In genomic region chr4:21569638-21570037, GRCh38 we compare ENCODE assay signal across 18 cellular contexts.
DNase-seq lines count a peak whose midpoint lies in the region; ATAC-seq and TF ChIP-seq lines count a peak whose summit lies in the region.
"Had no signal": no experiment of that assay in that cellular context is flagged by ENCODE, and none has a peak within 500 bp of the region (broad histone marks: within the 10 kb centered on the region; RNA-seq: fewer than 3 reads in every experiment).

No MANE protein-coding gene starts in this region.

- H4K20me1 ChIP-seq in GM23338 (replicated peaks; ENCODE audit: insufficient read depth), result no peaks in the 10 kb centered on the region

- ATAC-seq in GM23338 (peak; percentile 60), WTC11 (peak; percentile 80), HG03045 (IDR thresholded peaks at IDR 0.05; ENCODE audit: unreplicated experiment) (no peak)

- CTCF ChIA-PET in WTC11 (lab: Charles Lee), result interaction anchor here (0.9 to 1.1 kb wide), 2 partner anchors 62 to 198 kb away, joined by 3 read pairs; no protein-coding TSS in a partner anchor

- DNase-seq in GM23338 (ENCODE audit: low spot score) (peak; percentile 45), WTC11 (ENCODE audit: low spot score) (no peak), iPS DF 19.7 (ENCODE audit: low read depth, low spot score) (peak; percentile 7), mesendoderm (peak; percentile 45), 8988T (no peak), NCI-H2029 treated with DMSO at 0.1 percent for 48 hours (lab: John Stamatoyannopoulos, UW) (no peak), NCI-H1930 (lab: John Stamatoyannopoulos, UW) (no peak)
- DNase-seq: ACHN; C1 segment of cervical spinal cord; Calu3; CD4-positive, alpha-beta T cell; DMS79; GOT3; HCEC 1CT; HFFc6; IMR-90 had no signal

- no peak overlapping the region for H2AK5ac ChIP-seq in mesendoderm (ENCODE audit: low read length)

- no peak overlapping the region for H2BK120ac ChIP-seq in mesendoderm (ENCODE audit: low read depth, low read length)

- H3K4me2 ChIP-seq in GM23338 (0 out of 2 replicates have a peak overlapping the region, but pooled peaks have one; percentile 27), mesendoderm (ENCODE audit: low read length) (no peak overlapping the region)

- no peak overlapping the region for H3K4ac ChIP-seq in mesendoderm (ENCODE audit: low read depth, low read length)

- no peaks in the 10 kb centered on the region for H3K9me3 Mint-ChIP-seq in GM23338
- peaks cover 4% of the 10 kb centered on the region; the same call in 1 of the 2 replicates for H3K9me3 Mint-ChIP-seq in WTC11

- no peak overlapping the region for H2BK5ac ChIP-seq in mesendoderm (ENCODE audit: low read length)

- H3K18ac ChIP-seq in mesendoderm (ENCODE audit: low read length), result no peak overlapping the region

- POLR2A ChIA-PET in WTC11 (lab: Charles Lee), result no interaction called here

- H3K79me2 ChIP-seq in GM23338 (replicated peaks; ENCODE audit: insufficient read depth) (no peaks in the 10 kb centered on the region), mesendoderm (ENCODE audit: control insufficient read depth, insufficient read depth, low read length) (no peaks in the 10 kb centered on the region)

- no CpG with 5 or more reads among the region's 2 CpGs for WGBS in mesendoderm (ENCODE audit: extremely low coverage, insufficient coverage, low lambda C conversion rate)

- H3K27ac ChIP-seq in GM23338 (ENCODE audit: low read depth) (no peak overlapping the region), mesendoderm (ENCODE audit: low read depth, low read length) (no peak overlapping the region)
- H3K27ac ChIP-seq: HL-60 had no signal

- no peaks in the 10 kb centered on the region for H3K79me1 ChIP-seq in mesendoderm (ENCODE audit: low read length)

- H3K4me3 Mint-ChIP-seq in GM23338, result no peak overlapping the region
- no peak overlapping the region for H3K4me3 Mint-ChIP-seq in WTC11
- H3K4me3 Mint-ChIP-seq: CD4-positive, alpha-beta T cell; HFFc6 had no signal

- H3K4me1 ChIP-seq in GM23338 (ENCODE audit: insufficient read depth) (0 out of 2 replicates have a peak, but pooled peaks cover 5% of the 10 kb centered on the region), mesendoderm (ENCODE audit: control insufficient read depth, low read depth, low read length) (no peaks in the 10 kb centered on the region)

- H3K4me1 Mint-ChIP-seq in GM23338 (peaks cover 20% of the 10 kb centered on the region), WTC11 (peaks cover 25% of the 10 kb centered on the region)

- no peak overlapping the region for H2AFZ ChIP-seq in GM23338

- H3K9ac ChIP-seq in mesendoderm (ENCODE audit: low read length), result no peak overlapping the region

- H3K4me3 ChIP-seq in GM23338 (no peak overlapping the region), mesendoderm (ENCODE audit: low read length) (no peak overlapping the region)

- H3K36me3 Mint-ChIP-seq in GM23338 (ENCODE audit: low read depth), result no peaks in the 10 kb centered on the region
- H3K36me3 Mint-ChIP-seq in WTC11, result no peaks in the 10 kb centered on the region

- H3F3A ChIP-seq in GM23338 (replicated peaks; ENCODE audit: low read depth), result no peaks in the 10 kb centered on the region

- H3K27ac Mint-ChIP-seq in GM23338, result no peak overlapping the region
- H3K27ac Mint-ChIP-seq in WTC11, result peak overlapping the region; percentile 54; the same call in 1 of the 2 replicates
- H3K27ac Mint-ChIP-seq: CD4-positive, alpha-beta T cell; HFFc6 had no signal

- H3K56ac ChIP-seq in mesendoderm (ENCODE audit: low read length), result no peak overlapping the region

- H3K27me3 Mint-ChIP-seq in GM23338 (ENCODE audit: insufficient read depth, low read depth, poor library complexity), result no peaks in the 10 kb centered on the region
- no peaks in the 10 kb centered on the region for H3K27me3 Mint-ChIP-seq in WTC11 (ENCODE audit: low read depth)
- H3K27me3 Mint-ChIP-seq: CD4-positive, alpha-beta T cell had no signal

- no peak overlapping the region for H4K5ac ChIP-seq in mesendoderm (ENCODE audit: low read length)

- no peaks in the 10 kb centered on the region for H3K27me3 ChIP-seq in GM23338 (ENCODE audit: insufficient read depth)
- no peaks in the 10 kb centered on the region for H3K27me3 ChIP-seq in mesendoderm (ENCODE audit: insufficient read depth, low read length, poor library complexity)

- no peak overlapping the region for H3K23ac ChIP-seq in mesendoderm (ENCODE audit: low read length)

- no peaks in the 10 kb centered on the region for H3K36me3 ChIP-seq in GM23338 (ENCODE audit: insufficient read depth)
- H3K36me3 ChIP-seq in mesendoderm (ENCODE audit: control insufficient read depth, insufficient read depth, low read length), result no peaks in the 10 kb centered on the region

- H2BK15ac ChIP-seq in mesendoderm (replicated peaks; ENCODE audit: low read depth), result no peak overlapping the region

- H3K9me2 ChIP-seq in GM23338 (ENCODE audit: insufficient read depth), result peaks cover 13% of the 10 kb centered on the region

- H4K8ac ChIP-seq in mesendoderm (ENCODE audit: low read depth, low read length), result no peak overlapping the region

- TF ChIP-seq CTCF in GM23338 (conservative IDR thresholded peaks at IDR 0.05; ENCODE audit: low read depth in 2 of 2) (no peak), WTC11 (IDR thresholded peaks at IDR 0.05) (no peak)

TF ChIP-seq in GM23338, 12 proteins besides CTCF, POLR2A, EP300 and RAD21 (continues in another document):
- no peak for TF ChIP-seq JUNB (IDR thresholded peaks at IDR 0.05; ENCODE audit: unreplicated experiment)
- TF ChIP-seq, protein P1, sequence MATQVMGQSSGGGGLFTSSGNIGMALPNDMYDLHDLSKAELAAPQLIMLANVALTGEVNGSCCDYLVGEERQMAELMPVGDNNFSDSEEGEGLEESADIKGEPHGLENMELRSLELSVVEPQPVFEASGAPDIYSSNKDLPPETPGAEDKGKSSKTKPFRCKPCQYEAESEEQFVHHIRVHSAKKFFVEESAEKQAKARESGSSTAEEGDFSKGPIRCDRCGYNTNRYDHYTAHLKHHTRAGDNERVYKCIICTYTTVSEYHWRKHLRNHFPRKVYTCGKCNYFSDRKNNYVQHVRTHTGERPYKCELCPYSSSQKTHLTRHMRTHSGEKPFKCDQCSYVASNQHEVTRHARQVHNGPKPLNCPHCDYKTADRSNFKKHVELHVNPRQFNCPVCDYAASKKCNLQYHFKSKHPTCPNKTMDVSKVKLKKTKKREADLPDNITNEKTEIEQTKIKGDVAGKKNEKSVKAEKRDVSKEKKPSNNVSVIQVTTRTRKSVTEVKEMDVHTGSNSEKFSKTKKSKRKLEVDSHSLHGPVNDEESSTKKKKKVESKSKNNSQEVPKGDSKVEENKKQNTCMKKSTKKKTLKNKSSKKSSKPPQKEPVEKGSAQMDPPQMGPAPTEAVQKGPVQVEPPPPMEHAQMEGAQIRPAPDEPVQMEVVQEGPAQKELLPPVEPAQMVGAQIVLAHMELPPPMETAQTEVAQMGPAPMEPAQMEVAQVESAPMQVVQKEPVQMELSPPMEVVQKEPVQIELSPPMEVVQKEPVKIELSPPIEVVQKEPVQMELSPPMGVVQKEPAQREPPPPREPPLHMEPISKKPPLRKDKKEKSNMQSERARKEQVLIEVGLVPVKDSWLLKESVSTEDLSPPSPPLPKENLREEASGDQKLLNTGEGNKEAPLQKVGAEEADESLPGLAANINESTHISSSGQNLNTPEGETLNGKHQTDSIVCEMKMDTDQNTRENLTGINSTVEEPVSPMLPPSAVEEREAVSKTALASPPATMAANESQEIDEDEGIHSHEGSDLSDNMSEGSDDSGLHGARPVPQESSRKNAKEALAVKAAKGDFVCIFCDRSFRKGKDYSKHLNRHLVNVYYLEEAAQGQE (IDR thresholded peaks at IDR 0.05; ENCODE audit: unreplicated experiment), result no peak

TF ChIP-seq in WTC11, 78 proteins besides CTCF, POLR2A, EP300 and RAD21:
- TF ChIP-seq ZMAT4 (CRISPR knock-in tag; IDR thresholded peaks at IDR 0.05) (no peak), ZNF423 (CRISPR knock-in tag; IDR thresholded peaks at IDR 0.05) (peak; percentile 64), HMGXB4 (CRISPR knock-in tag; IDR thresholded peaks at IDR 0.05) (no peak)

Comparison
In these comparisons a context has a peak if more than half of its experiments do, and no peak if none do; other contexts are left out.
1. DNase-seq: peak in GM23338 (single experiment), iPS DF 19.7 (single experiment) and mesendoderm (single experiment); none in WTC11 (single experiment), 8988T (single experiment), NCI-H2029 treated with DMSO at 0.1 percent for 48 hours (single experiment) and NCI-H1930 (0 of 2).